ENCODE assay signal across 9 cellular contexts in the genomic region with DNA sequence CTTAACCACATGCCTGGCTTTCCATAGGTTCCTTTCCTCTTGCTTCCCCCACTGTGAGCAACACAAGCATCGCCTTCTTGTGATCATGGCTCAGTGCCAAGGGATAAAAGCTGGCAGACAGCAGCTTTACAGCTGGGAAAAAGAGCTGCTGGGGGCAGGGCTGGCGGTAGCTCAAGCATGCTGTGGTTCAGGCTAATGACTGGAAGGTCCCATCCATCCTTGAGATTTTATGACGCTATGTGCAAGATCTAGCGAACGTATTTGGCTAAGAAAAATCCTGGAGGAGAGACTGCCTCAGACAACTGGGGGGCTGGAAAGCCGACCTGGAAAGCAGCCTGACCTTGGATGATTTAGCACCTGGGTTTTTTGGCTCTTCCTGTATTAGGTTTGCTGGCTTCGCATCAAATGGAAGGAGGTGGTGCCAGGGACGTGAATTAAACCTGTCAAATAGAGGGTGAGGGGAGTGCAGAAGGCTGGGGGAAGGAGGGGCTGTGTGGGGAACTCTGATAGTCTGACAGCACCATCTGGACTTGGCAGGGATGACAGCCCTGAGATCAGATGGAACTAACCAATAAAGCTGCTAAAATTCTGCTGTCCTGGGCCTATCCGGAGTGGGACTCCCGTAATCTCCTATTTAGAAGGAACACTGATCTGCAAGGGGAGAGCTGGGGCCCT. TPM values are rescaled to one million over a fixed set of nuclear protein-coding genes. Genes with fewer than 3 reads are reported as not detected.
DNase-seq lines count a peak whose midpoint lies in the region; ATAC-seq and TF ChIP-seq lines count a peak whose summit lies in the region.
"Had no signal": no experiment of that assay in that cellular context is flagged by ENCODE, and none has a peak within 500 bp of the region (broad histone marks: within the 10 kb centered on the region; RNA-seq: fewer than 3 reads in every experiment).

No MANE protein-coding gene starts in this region.

- H3K4me1 Mint-ChIP-seq in MCF 10A (ENCODE audit: insufficient read depth, unreplicated experiment) (peaks cover 8% of the 10 kb centered on the region), mesothelial cell of epicardium (peaks cover 48% of the 10 kb centered on the region)
- H3K4me1 Mint-ChIP-seq in stimulated activated memory B cell treated with anti-CD40 and anti-IgM and Interleukin-4, amounts not matched to agents 10 μg/mL and 1 μg/mL and 100 μg/mL, for 72 hours: no peaks in the 10 kb centered on the region
- no peaks in the 10 kb centered on the region for H3K4me1 Mint-ChIP-seq in activated CD8-positive, alpha-beta T cell treated with anti-CD3 and anti-CD28 coated beads for 36 hours (ENCODE audit: low read depth)

- TF ChIP-seq CTCF in MCF 10A (IDR thresholded peaks at IDR 0.05; ENCODE audit: unreplicated experiment): no peak
- TF ChIP-seq CTCF in mesothelial cell of epicardium (IDR thresholded peaks at IDR 0.05; ENCODE audit: unreplicated experiment): no peak
- TF ChIP-seq CTCF in activated CD8-positive, alpha-beta T cell treated with anti-CD3 and anti-CD28 coated beads for 36 hours (IDR thresholded peaks at IDR 0.05): no peak

- BruUV-seq in MCF 10A (replicated peaks; lab: Mats Ljungman, UMichigan): no TSS peak

- H3K27ac Mint-ChIP-seq in MCF 10A (ENCODE audit: low read depth, unreplicated experiment) (no peak overlapping the region), mesothelial cell of epicardium (peak overlapping the region; percentile 65)
- no peak overlapping the region for H3K27ac Mint-ChIP-seq in stimulated activated memory B cell treated with anti-CD40 and anti-IgM and Interleukin-4, amounts not matched to agents 10 μg/mL and 1 μg/mL and 100 μg/mL, for 72 hours
- H3K27ac Mint-ChIP-seq in activated CD8-positive, alpha-beta T cell treated with anti-CD3 and anti-CD28 coated beads for 36 hours: no peak overlapping the region

- CTCF ChIA-PET in MCF 10A (lab: Yijun Ruan, JAX): no interaction called here
- CTCF ChIA-PET in activated CD8-positive, alpha-beta T cell treated with anti-CD3 and anti-CD28 coated beads for 36 hours (lab: Charles Lee): interaction anchor here (0.6 kb wide), 1 partner anchor 83 kb away, joined by 3 read pairs; no protein-coding TSS in a partner anchor

- H3K9me3 Mint-ChIP-seq in MCF 10A (ENCODE audit: unreplicated experiment) (no peaks in the 10 kb centered on the region), mesothelial cell of epicardium (no peaks in the 10 kb centered on the region)
- H3K9me3 Mint-ChIP-seq in stimulated activated memory B cell treated with anti-CD40 and anti-IgM and Interleukin-4, amounts not matched to agents 10 μg/mL and 1 μg/mL and 100 μg/mL, for 72 hours: no peaks in the 10 kb centered on the region
- no peaks in the 10 kb centered on the region for H3K9me3 Mint-ChIP-seq in activated CD8-positive, alpha-beta T cell treated with anti-CD3 and anti-CD28 coated beads for 36 hours

- no peak for ATAC-seq in stimulated activated memory B cell treated with anti-CD40 and anti-IgM and Interleukin-4, amounts not matched to agents 10 μg/mL and 1 μg/mL and 100 μg/mL, for 72 hours
- ATAC-seq in activated CD8-positive, alpha-beta T cell treated with anti-CD3 and anti-CD28 coated beads for 36 hours: no peak

- POLR2A ChIA-PET in MCF 10A (lab: Yijun Ruan, JAX): interaction anchor here (0.6 to 1.1 kb wide), 2 partner anchors 85 to 482 kb away, joined by 3 read pairs; no protein-coding TSS in a partner anchor
- POLR2A ChIA-PET in activated CD8-positive, alpha-beta T cell treated with anti-CD3 and anti-CD28 coated beads for 36 hours (lab: Charles Lee): no interaction called here

- intact Hi-C loops in MCF 10A (cut with micrococcal nuclease): no loop called here
- intact Hi-C loops in activated CD8-positive, alpha-beta T cell treated with anti-CD3 and anti-CD28 coated beads for 36 hours (cut with micrococcal nuclease): no loop called here

- H3K36me3 Mint-ChIP-seq in MCF 10A (ENCODE audit: insufficient read depth, unreplicated experiment): no peaks in the 10 kb centered on the region
- H3K36me3 Mint-ChIP-seq in mesothelial cell of epicardium: no peaks in the 10 kb centered on the region
- H3K36me3 Mint-ChIP-seq in stimulated activated memory B cell treated with anti-CD40 and anti-IgM and Interleukin-4, amounts not matched to agents 10 μg/mL and 1 μg/mL and 100 μg/mL, for 72 hours: no peaks in the 10 kb centered on the region
- H3K36me3 Mint-ChIP-seq in activated CD8-positive, alpha-beta T cell treated with anti-CD3 and anti-CD28 coated beads for 36 hours (ENCODE audit: low read depth): no peaks in the 10 kb centered on the region

- peaks cover 8% of the 10 kb centered on the region for H3K27me3 Mint-ChIP-seq in MCF 10A (ENCODE audit: insufficient read depth, unreplicated experiment)
- H3K27me3 Mint-ChIP-seq in mesothelial cell of epicardium (ENCODE audit: low read depth): no peaks in the 10 kb centered on the region
- peaks cover 29% of the 10 kb centered on the region for H3K27me3 Mint-ChIP-seq in stimulated activated memory B cell treated with anti-CD40 and anti-IgM and Interleukin-4, amounts not matched to agents 10 μg/mL and 1 μg/mL and 100 μg/mL, for 72 hours
- no peaks in the 10 kb centered on the region for H3K27me3 Mint-ChIP-seq in activated CD8-positive, alpha-beta T cell treated with anti-CD3 and anti-CD28 coated beads for 36 hours

- H3K4me3 Mint-ChIP-seq in MCF 10A (ENCODE audit: unreplicated experiment) (no peak overlapping the region), mesothelial cell of epicardium (peak overlapping the region; percentile 36)
- no peak overlapping the region for H3K4me3 Mint-ChIP-seq in stimulated activated memory B cell treated with anti-CD40 and anti-IgM and Interleukin-4, amounts not matched to agents 10 μg/mL and 1 μg/mL and 100 μg/mL, for 72 hours
- H3K4me3 Mint-ChIP-seq in activated CD8-positive, alpha-beta T cell treated with anti-CD3 and anti-CD28 coated beads for 36 hours: no peak overlapping the region

- DNase-seq in Ammon's horn (ENCODE audit: low spot score) (peak; percentile 77), NCI-H2029 treated with DMSO at 0.1 percent for 48 hours (lab: John Stamatoyannopoulos, UW) (peak; percentile 100), MCF 10A (ENCODE audit: unreplicated experiment) (peak; percentile 55), mesothelial cell of epicardium (ENCODE audit: low spot score in 2 of 2, unreplicated experiment in 2 of 2) (peak; percentile 61 to 73), OCI-M2 (lab: John Stamatoyannopoulos, UW; ENCODE audit: unreplicated experiment) (no peak), NK-92 (lab: John Stamatoyannopoulos, UW; ENCODE audit: unreplicated experiment) (no peak)
- DNase-seq in activated CD8-positive, alpha-beta T cell treated with anti-CD3 and anti-CD28 coated beads for 36 hours: no peak

RNA-seq across cellular contexts. Expression of a gene that starts 34.8 kb away (rescaled TPM):
- total RNA-seq in MCF 10A (2022): 0.21 TPM in 1 of 2 replicates, not detected in the other
- 0.54 to 0.91 TPM (median 0.76 TPM) in 3 replicates for total RNA-seq in mesothelial cell of epicardium
- total RNA-seq in activated CD8-positive, alpha-beta T cell treated with anti-CD3 and anti-CD28 coated beads for 36 hours: 1 to 10 TPM in 1 of 2 experiments, under 1 TPM in 1; 0.59 to 1.4 TPM
- total RNA-seq: SJSA1 had no signal

RNA-seq across cellular contexts. Expression of a gene that starts 35.3 kb away (rescaled TPM):
- total RNA-seq in MCF 10A (2022) (56.1 and 56.9 TPM in 2 replicates), mesothelial cell of epicardium (40.0 to 45.0 TPM (median 41.3 TPM) in 3 replicates)
- total RNA-seq in activated CD8-positive, alpha-beta T cell treated with anti-CD3 and anti-CD28 coated beads for 36 hours: 10 to 100 TPM; 44.1 to 44.3 TPM

RNA-seq across cellular contexts. Expression of a gene that starts 40.5 kb away (rescaled TPM):
- total RNA-seq in MCF 10A (2022) (not detected in 2 replicates), mesothelial cell of epicardium (0.20 to 0.31 TPM (median 0.20 TPM) in 3 replicates)
- 10 to 100 TPM in 1 of 2 experiments, 1 to 10 TPM in 1; 9.8 to 10.3 TPM for total RNA-seq in activated CD8-positive, alpha-beta T cell treated with anti-CD3 and anti-CD28 coated beads for 36 hours

RNA-seq across cellular contexts. Expression of a gene that starts 42.0 kb away (rescaled TPM):
- total RNA-seq in MCF 10A (2022): 2.2 and 3.2 TPM in 2 replicates
- total RNA-seq in mesothelial cell of epicardium: 5.1 to 7.5 TPM (median 5.8 TPM) in 3 replicates
- total RNA-seq in activated CD8-positive, alpha-beta T cell treated with anti-CD3 and anti-CD28 coated beads for 36 hours: 1 to 10 TPM in 1 of 2 experiments, under 1 TPM in 1; 0.60 to 3.0 TPM

Comparison
In these comparisons a context has a peak if more than half of its experiments do, and no peak if none do; other contexts are left out.
1. DNase-seq: peak in Ammon's horn (single experiment), NCI-H2029 treated with DMSO at 0.1 percent for 48 hours (single experiment), MCF 10A (single experiment) and mesothelial cell of epicardium (2 of 2); none in OCI-M2 (single experiment), activated CD8-positive, alpha-beta T cell treated with anti-CD3 and anti-CD28 coated beads for 36 hours (single experiment) and NK-92 (single experiment).